In genomic region chr10:97960269-97960869, GRCh38 we compare ENCODE assay signal across 25 cellular contexts.
"Had no signal": no experiment of that assay in that cellular context is flagged by ENCODE, and none has a peak within 500 bp of the region (broad histone marks: within the 10 kb centered on the region; RNA-seq: fewer than 3 reads in every experiment).

No MANE protein-coding gene starts in this region.

- H3K4me1 ChIP-seq: esophagus muscularis mucosa, gastrocnemius medialis, left ventricle myocardium inferior, lower lobe of right lung, sigmoid colon, stomach, transverse colon had no signal

- ATAC-seq: effector memory CD8-positive, alpha-beta T cell; gastrocnemius medialis; lower lobe of right lung had no signal

- H3K4me1 Mint-ChIP-seq: immature natural killer cell, memory B cell, naive B cell, nephron had no signal

- H3K36me3 Mint-ChIP-seq: immature natural killer cell, memory B cell, naive B cell had no signal

- DNase-seq: effector memory CD8-positive, alpha-beta T cell; gastrocnemius medialis; glutamatergic neuron; immature natural killer cell; left ventricle myocardium inferior; lower lobe of right lung; midbrain; naive B cell; posterior cingulate gyrus; sigmoid colon; stimulated activated CD4-positive, alpha-beta T cell treated with anti-CD3 and anti-CD28 coated beads, Interleukin-12 subunit alpha, Interleukin-12 subunit beta, amount 100 ng/mL, for 4 hours; stimulated activated naive CD4-positive, alpha-beta T cell; stomach; substantia nigra; transverse colon had no signal

- FAIRE-seq: colon, keratinocyte had no signal

- H3K9me3 ChIP-seq: esophagus muscularis mucosa, gastrocnemius medialis, left ventricle myocardium inferior, lower lobe of right lung, neutrophil, sigmoid colon, stomach, thoracic aorta, transverse colon had no signal

- H3K36me3 ChIP-seq: esophagus muscularis mucosa, gastrocnemius medialis, left ventricle myocardium inferior, lower lobe of right lung, neutrophil, sigmoid colon, stomach, thoracic aorta, transverse colon had no signal

- H3K4me3 ChIP-seq: esophagus muscularis mucosa, gastrocnemius medialis, left ventricle myocardium inferior, lower lobe of right lung, sigmoid colon, skin epidermis, stomach, thoracic aorta, transverse colon had no signal

- H3K9me3 Mint-ChIP-seq: dendritic cell treated with granulocyte-macrophage colony-stimulating factor and Interleukin-4, amounts not matched to agents 40 ng/mL and 50 ng/mL, for 4 days; effector memory CD8-positive, alpha-beta T cell; immature natural killer cell; memory B cell; nephron had no signal

- H3K27ac Mint-ChIP-seq: dendritic cell treated with granulocyte-macrophage colony-stimulating factor and Interleukin-4, amounts not matched to agents 40 ng/mL and 50 ng/mL, for 4 days; effector memory CD8-positive, alpha-beta T cell; immature natural killer cell; memory B cell; nephron had no signal

- H3K27ac ChIP-seq: epithelial cell of prostate, esophagus muscularis mucosa, gastrocnemius medialis, left ventricle myocardium inferior, lower lobe of right lung, neutrophil, sigmoid colon, skin epidermis, stomach, thoracic aorta, transverse colon had no signal

- H3K4me3 Mint-ChIP-seq: dendritic cell treated with granulocyte-macrophage colony-stimulating factor and Interleukin-4, amounts not matched to agents 40 ng/mL and 50 ng/mL, for 4 days; effector memory CD8-positive, alpha-beta T cell; immature natural killer cell; memory B cell; naive B cell; nephron had no signal
